Comparison of ENCODE assay signal across 13 cellular contexts in genomic region chr2:26251893-26252292, GRCh38. TPM values are rescaled to one million over a fixed set of nuclear protein-coding genes. Genes with fewer than 3 reads are reported as not detected.
A peak's percentile ranks its signal among the peaks of the same experiment; 100 is the strongest.
DNase-seq lines count a peak whose midpoint lies in the region; ATAC-seq, FAIRE-seq and TF ChIP-seq lines count a peak whose summit lies in the region.
"Had no signal": no experiment of that assay in that cellular context is flagged by ENCODE, and none has a peak within 500 bp of the region (broad histone marks: within the 10 kb centered on the region; RNA-seq: fewer than 3 reads in every experiment).

No MANE protein-coding gene starts in this region.

- TF ChIP-seq POLR2A in adrenal gland (IDR thresholded peaks at IDR 0.05) (no peak), stomach (IDR thresholded peaks at IDR 0.05) (no peak)

- H3K36me3 ChIP-seq in adrenal gland (replicated peaks in 1 of 2) (no peaks in the 10 kb centered on the region), heart right ventricle (peaks cover 0 to 25% (median 0%) of the 10 kb centered on the region in 9 donors), stomach (peaks cover 0 to 11% (median 8%) of the 10 kb centered on the region in 4 donors), small intestine (ENCODE audit: control insufficient read depth in 2 of 2, insufficient read depth in 2 of 2, low read length in 2 of 2) (no peaks in the 10 kb centered on the region)

- peak overlapping the region in 3 of 7 donors; percentile 23 to 57 (median 31) for H3K27ac Mint-ChIP-seq in CD14-positive monocyte
- H3K27ac Mint-ChIP-seq: stimulated activated effector memory CD8-positive, alpha-beta T cell treated with anti-CD3 and anti-CD28 coated beads, Interleukin-12 subunit alpha, Interleukin-12 subunit beta, amount 100 ng/mL, for 72 hours had no signal

- H3K27ac ChIP-seq in adrenal gland (peak overlapping the region in 3 of 5 donors; percentile 17 to 63 (median 56)), heart right ventricle (peak overlapping the region; percentile 47 to 86 (median 80)), stomach (peak overlapping the region in 1 of 5 donors; percentile 70), small intestine (ENCODE audit: low read depth in 1 of 2, low read length in 1 of 2) (no peak overlapping the region)
- H3K27ac ChIP-seq: 22Rv1 had no signal

- intact Hi-C loops in adrenal gland (cut with DNase I): no loop called here
- intact Hi-C loops in heart right ventricle (cut with DNase I): no loop called here
- intact Hi-C loops in stomach (cut with DNase I; ENCODE audit: low total_unique reads): no loop called here
- intact Hi-C loops in CD14-positive monocyte (cut with micrococcal nuclease): no loop called here

- no peaks in the 10 kb centered on the region for H3K27me3 Mint-ChIP-seq in CD14-positive monocyte (ENCODE audit: low read depth in 3 of 3)

- H3K9me3 Mint-ChIP-seq in CD14-positive monocyte: no peaks in the 10 kb centered on the region
- H3K9me3 Mint-ChIP-seq: stimulated activated effector memory CD8-positive, alpha-beta T cell treated with anti-CD3 and anti-CD28 coated beads, Interleukin-12 subunit alpha, Interleukin-12 subunit beta, amount 100 ng/mL, for 72 hours had no signal

- TF ChIP-seq EP300 in stomach (IDR thresholded peaks at IDR 0.05): no peak

- peak; percentile 83 to 94 (median 92) for ATAC-seq in heart right ventricle
- ATAC-seq: stimulated activated effector memory CD8-positive, alpha-beta T cell treated with anti-CD3 and anti-CD28 coated beads, Interleukin-12 subunit alpha, Interleukin-12 subunit beta, amount 100 ng/mL, for 72 hours had no signal

- H3K4me1 ChIP-seq in adrenal gland (replicated peaks in 1 of 2) (peaks cover 24 to 53% of the 10 kb centered on the region in 2 donors), heart right ventricle (peaks cover 2 to 81% (median 63%) of the 10 kb centered on the region in 9 donors), stomach (peaks cover 5 to 82% (median 40%) of the 10 kb centered on the region in 4 donors), small intestine (ENCODE audit: control insufficient read depth in 2 of 2, insufficient read depth in 1 of 2, low read depth in 1 of 2, low read length in 1 of 2) (peaks cover 0 to 4% of the 10 kb centered on the region in 2 donors)

- DNase-seq in NCI-H1105 (lab: John Stamatoyannopoulos, UW) (peak; percentile 2), NCI-H1105 treated with DMSO at 0.1 percent for 48 hours (lab: John Stamatoyannopoulos, UW) (no peak), adrenal gland (peak; percentile 61 to 84 (median 79)), heart right ventricle (peak; percentile 42 to 73), stomach (peak; percentile 39), urothelium cell line (ENCODE audit: low spot score) (no peak), CD14-positive monocyte (ENCODE audit: low spot score) (no peak), small intestine (no peak)
- DNase-seq: dermis blood vessel endothelial cell; stimulated activated CD4-positive, alpha-beta T cell treated with anti-CD3 and anti-CD28 coated beads, Interleukin-15, amount 100 ng/mL, for 24 hours had no signal

- peaks cover 28% of the 10 kb centered on the region for H3K4me1 Mint-ChIP-seq in CD14-positive monocyte

- no peak overlapping the region for H3K4me3 Mint-ChIP-seq in CD14-positive monocyte
- H3K4me3 Mint-ChIP-seq: stimulated activated effector memory CD8-positive, alpha-beta T cell treated with anti-CD3 and anti-CD28 coated beads, Interleukin-12 subunit alpha, Interleukin-12 subunit beta, amount 100 ng/mL, for 72 hours had no signal

- WGBS in adrenal gland, 4 donors: 24 to 49% (median 40%) methylated on average over 1 to 3 of the region's 3 CpGs
- WGBS in heart right ventricle, 2 donors: 24 to 50% methylated on average over 3 of the region's 3 CpGs
- 35 to 70% (median 67%) methylated on average over 3 of the region's 3 CpGs for WGBS in stomach, 5 donors
- 78 to 94% (median 87%) methylated on average over 3 of the region's 3 CpGs for WGBS in small intestine, 3 donors

- no peaks in the 10 kb centered on the region for H3K9me3 ChIP-seq in adrenal gland (replicated peaks in 1 of 3)
- no peaks in the 10 kb centered on the region for H3K9me3 ChIP-seq in heart right ventricle
- H3K9me3 ChIP-seq in stomach: no peaks in the 10 kb centered on the region
- H3K9me3 ChIP-seq in small intestine (ENCODE audit: control insufficient read depth, low read depth): no peaks in the 10 kb centered on the region

- TF ChIP-seq CTCF in adrenal gland (IDR thresholded peaks at IDR 0.05) (no peak), heart right ventricle (IDR thresholded peaks at IDR 0.05) (no peak), stomach (IDR thresholded peaks at IDR 0.05) (no peak), CD14-positive monocyte (IDR thresholded peaks at IDR 0.05) (no peak)

- FAIRE-seq in urothelium cell line (lab: Jason Lieb, UNC): no peak
- no peak for FAIRE-seq in small intestine (lab: Jason Lieb, UNC)
- FAIRE-seq: H1 had no signal

- H3K27me3 ChIP-seq in adrenal gland (no peaks in the 10 kb centered on the region), heart right ventricle (no peaks in the 10 kb centered on the region), stomach (no peaks in the 10 kb centered on the region), small intestine (ENCODE audit: control insufficient read depth in 2 of 2, insufficient read depth in 2 of 2, low read length in 2 of 2) (no peaks in the 10 kb centered on the region)

- H3K4me3 ChIP-seq in adrenal gland (no peak overlapping the region), heart right ventricle (no peak overlapping the region), stomach (no peak overlapping the region), small intestine (ENCODE audit: low read depth in 1 of 2, low read length in 2 of 2) (no peak overlapping the region)

- H3K36me3 Mint-ChIP-seq in CD14-positive monocyte: peaks cover 13 to 19% of the 10 kb centered on the region in 2 donors

RNA-seq across cellular contexts. Expression of gene HADHB, which starts 7.2 kb away (rescaled TPM):
- total RNA-seq in adrenal gland (100 to 1,000 TPM; 304 to 496 (median 388) TPM), heart right ventricle (1,000 to 10,000 TPM in 3 of 10 donors, 100 to 1,000 TPM in 7; 740 to 1,542 (median 874) TPM), stomach (100 to 1,000 TPM in 3 of 5 donors, 10 to 100 TPM in 2; 72.9 to 178 (median 123) TPM)
- polyA plus RNA-seq in adrenal gland (100 to 1,000 TPM in 2 of 3 donors, 10 to 100 TPM in 1; 69.6 to 420 (median 112) TPM), heart right ventricle (100 to 1,000 TPM; 256 to 437 TPM), stomach (100 to 1,000 TPM in 1 of 3 donors, 10 to 100 TPM in 2; 70.4 to 103 (median 80.1) TPM), CD14-positive monocyte (100 to 1,000 TPM; 186 to 200 TPM), small intestine (100 to 1,000 TPM; 102 to 331 (median 260) TPM)

RNA-seq across cellular contexts. Expression of gene HADHA, which starts 7.5 kb away (rescaled TPM):
- total RNA-seq in adrenal gland (100 to 1,000 TPM; 154 to 252 (median 210) TPM), heart right ventricle (100 to 1,000 TPM; 298 to 686 (median 410) TPM), stomach (100 to 1,000 TPM in 3 of 5 donors, 10 to 100 TPM in 2; 79.7 to 144 (median 100) TPM)
- polyA plus RNA-seq in adrenal gland (100 to 1,000 TPM in 1 of 3 donors, 10 to 100 TPM in 2; 43.8 to 309 (median 57.5) TPM), heart right ventricle (100 to 1,000 TPM; 143 to 192 TPM), stomach (10 to 100 TPM; 53.2 to 80.3 (median 56.3) TPM), CD14-positive monocyte (100 to 1,000 TPM; 155 to 187 TPM), small intestine (100 to 1,000 TPM; 145 to 209 (median 170) TPM)

Comparison
In these comparisons a context has a peak if more than half of its experiments do, and no peak if none do; other contexts are left out.
1. DNase-seq: peak in NCI-H1105 (single experiment), adrenal gland (7 of 7), heart right ventricle (2 of 2) and stomach (single experiment); none in NCI-H1105 treated with DMSO at 0.1 percent for 48 hours (single experiment), urothelium cell line (single experiment), CD14-positive monocyte (single experiment) and small intestine (single experiment).
2. H3K27ac ChIP-seq: peak in adrenal gland (3 of 5) and heart right ventricle (10 of 10); none in small intestine (0 of 2).